Comparison of ENCODE assay signal across 1 cellular context in the genomic region with DNA sequence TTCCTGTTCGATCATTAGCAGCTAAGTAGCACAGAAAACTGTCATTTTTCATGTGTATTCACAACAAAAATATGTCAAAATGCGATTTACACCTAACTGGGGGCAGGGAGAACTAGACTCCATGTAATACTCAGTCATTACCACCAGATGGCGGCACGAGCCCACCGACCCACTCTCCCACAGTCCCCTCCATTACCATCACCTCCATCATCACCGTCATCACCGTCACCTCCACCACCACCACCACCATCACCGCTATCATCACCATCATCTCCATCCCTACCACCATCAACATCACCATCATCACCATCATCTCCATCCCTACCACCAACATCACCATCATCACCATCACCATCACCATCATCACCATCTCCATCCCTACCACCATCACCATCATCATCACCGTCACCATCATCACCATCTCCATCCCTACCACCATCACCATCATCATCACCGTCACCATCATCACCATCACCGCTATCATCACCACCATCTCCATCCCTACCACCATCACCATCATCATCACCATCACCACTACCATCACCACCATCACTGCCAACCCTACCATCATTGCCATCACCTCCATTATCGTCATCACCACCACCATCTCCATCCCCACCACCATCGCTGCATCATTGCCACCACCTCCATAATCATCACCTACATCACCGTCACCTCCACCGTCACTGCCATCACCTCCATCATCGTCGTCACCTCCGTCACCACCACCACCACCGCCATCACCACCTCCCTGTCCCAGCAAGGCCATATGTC.
A peak's percentile ranks its signal among the peaks of the same experiment; 100 is the strongest.
TF ChIP-seq lines count a peak whose summit lies in the region.

No MANE protein-coding gene starts in this region.

TF ChIP-seq in HEK293, 187 proteins besides CTCF, POLR2A, EP300 and RAD21 (continued from another document and continues in another):
- TF ChIP-seq, protein P1, sequence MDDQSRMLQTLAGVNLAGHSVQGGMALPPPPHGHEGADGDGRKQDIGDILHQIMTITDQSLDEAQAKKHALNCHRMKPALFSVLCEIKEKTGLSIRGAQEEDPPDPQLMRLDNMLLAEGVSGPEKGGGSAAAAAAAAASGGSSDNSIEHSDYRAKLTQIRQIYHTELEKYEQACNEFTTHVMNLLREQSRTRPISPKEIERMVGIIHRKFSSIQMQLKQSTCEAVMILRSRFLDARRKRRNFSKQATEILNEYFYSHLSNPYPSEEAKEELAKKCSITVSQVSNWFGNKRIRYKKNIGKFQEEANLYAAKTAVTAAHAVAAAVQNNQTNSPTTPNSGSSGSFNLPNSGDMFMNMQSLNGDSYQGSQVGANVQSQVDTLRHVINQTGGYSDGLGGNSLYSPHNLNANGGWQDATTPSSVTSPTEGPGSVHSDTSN (CRISPR knock-in tag; IDR thresholded peaks at IDR 0.05) = no peak
- TF ChIP-seq, protein P2, sequence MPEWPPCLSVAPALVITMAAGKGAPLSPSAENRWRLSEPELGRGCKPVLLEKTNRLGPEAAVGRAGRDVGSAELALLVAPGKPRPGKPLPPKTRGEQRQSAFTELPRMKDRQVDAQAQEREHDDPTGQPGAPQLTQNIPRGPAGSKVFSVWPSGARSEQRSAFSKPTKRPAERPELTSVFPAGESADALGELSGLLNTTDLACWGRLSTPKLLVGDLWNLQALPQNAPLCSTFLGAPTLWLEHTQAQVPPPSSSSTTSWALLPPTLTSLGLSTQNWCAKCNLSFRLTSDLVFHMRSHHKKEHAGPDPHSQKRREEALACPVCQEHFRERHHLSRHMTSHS (tag by site-specific recombination; IDR thresholded peaks at IDR 0.05) = peak; percentile 80
- TF ChIP-seq ZEB2 (tag by site-specific recombination; IDR thresholded peaks at IDR 0.05) (peak; percentile 79), ZNF571 (tag by site-specific recombination; IDR thresholded peaks at IDR 0.05) (no peak), BCL11A (tag by site-specific recombination; IDR thresholded peaks at IDR 0.05; ENCODE audit: low read depth) (no peak; the same call in 1 of the 2 replicates), TCF7L2 (IDR thresholded peaks at IDR 0.05; ENCODE audit: borderline replicate concordance, low read depth, low read length) (no peak), ZNF658 (tag by site-specific recombination; IDR thresholded peaks at IDR 0.05) (0 out of 2 replicates have a peak, but pooled peaks have one; percentile 64), ZNF548 (tag by site-specific recombination; IDR thresholded peaks at IDR 0.05) (peak; percentile 27; the same call in 1 of the 2 replicates), ZNF843 (tag by site-specific recombination; IDR thresholded peaks at IDR 0.05) (peak; percentile 67; the same call in 1 of the 2 replicates), KLF8 (tag by site-specific recombination; IDR thresholded peaks at IDR 0.05) (peak; percentile 76), ZNF777 (tag by site-specific recombination; IDR thresholded peaks at IDR 0.05; ENCODE audit: borderline replicate concordance) (no peak; the same call in 1 of the 2 replicates), ZNF76 (tag by site-specific recombination; IDR thresholded peaks at IDR 0.05; ENCODE audit: borderline replicate concordance, low read depth) (peak; percentile 64), ZNF660 (tag by site-specific recombination; IDR thresholded peaks at IDR 0.05) (no peak), KLF9 (tag by site-specific recombination; IDR thresholded peaks at IDR 0.05; ENCODE audit: low read depth) (peak; percentile 50; the same call in 1 of the 2 replicates), ZNF530 (tag by site-specific recombination; IDR thresholded peaks at IDR 0.05; ENCODE audit: low read depth) (peak; percentile 59; the same call in 1 of the 2 replicates), ZNF510 (tag by site-specific recombination; IDR thresholded peaks at IDR 0.05; ENCODE audit: insufficient replicate concordance) (no peak)
- TF ChIP-seq, protein P3, sequence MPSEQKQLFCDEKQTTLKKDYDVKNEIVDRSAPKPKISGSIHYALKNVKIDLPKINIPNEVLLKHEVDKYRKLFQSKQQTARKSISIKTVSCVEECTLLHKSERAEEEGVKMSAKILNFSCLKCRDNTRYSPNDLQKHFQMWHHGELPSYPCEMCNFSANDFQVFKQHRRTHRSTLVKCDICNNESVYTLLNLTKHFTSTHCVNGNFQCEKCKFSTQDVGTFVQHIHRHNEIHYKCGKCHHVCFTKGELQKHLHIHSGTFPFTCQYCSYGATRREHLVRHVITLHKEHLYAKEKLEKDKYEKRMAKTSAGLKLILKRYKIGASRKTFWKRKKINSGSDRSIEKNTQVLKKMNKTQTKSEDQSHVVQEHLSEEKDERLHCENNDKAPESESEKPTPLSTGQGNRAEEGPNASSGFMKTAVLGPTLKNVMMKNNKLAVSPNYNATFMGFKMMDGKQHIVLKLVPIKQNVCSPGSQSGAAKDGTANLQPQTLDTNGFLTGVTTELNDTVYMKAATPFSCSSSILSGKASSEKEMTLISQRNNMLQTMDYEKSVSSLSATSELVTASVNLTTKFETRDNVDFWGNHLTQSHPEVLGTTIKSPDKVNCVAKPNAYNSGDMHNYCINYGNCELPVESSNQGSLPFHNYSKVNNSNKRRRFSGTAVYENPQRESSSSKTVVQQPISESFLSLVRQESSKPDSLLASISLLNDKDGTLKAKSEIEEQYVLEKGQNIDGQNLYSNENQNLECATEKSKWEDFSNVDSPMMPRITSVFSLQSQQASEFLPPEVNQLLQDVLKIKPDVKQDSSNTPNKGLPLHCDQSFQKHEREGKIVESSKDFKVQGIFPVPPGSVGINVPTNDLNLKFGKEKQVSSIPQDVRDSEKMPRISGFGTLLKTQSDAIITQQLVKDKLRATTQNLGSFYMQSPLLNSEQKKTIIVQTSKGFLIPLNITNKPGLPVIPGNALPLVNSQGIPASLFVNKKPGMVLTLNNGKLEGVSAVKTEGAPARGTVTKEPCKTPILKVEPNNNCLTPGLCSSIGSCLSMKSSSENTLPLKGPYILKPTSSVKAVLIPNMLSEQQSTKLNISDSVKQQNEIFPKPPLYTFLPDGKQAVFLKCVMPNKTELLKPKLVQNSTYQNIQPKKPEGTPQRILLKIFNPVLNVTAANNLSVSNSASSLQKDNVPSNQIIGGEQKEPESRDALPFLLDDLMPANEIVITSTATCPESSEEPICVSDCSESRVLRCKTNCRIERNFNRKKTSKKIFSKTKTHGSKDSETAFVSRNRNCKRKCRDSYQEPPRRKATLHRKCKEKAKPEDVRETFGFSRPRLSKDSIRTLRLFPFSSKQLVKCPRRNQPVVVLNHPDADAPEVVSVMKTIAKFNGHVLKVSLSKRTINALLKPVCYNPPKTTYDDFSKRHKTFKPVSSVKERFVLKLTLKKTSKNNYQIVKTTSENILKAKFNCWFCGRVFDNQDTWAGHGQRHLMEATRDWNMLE (tag by site-specific recombination; conservative IDR thresholded peaks at IDR 0.05; ENCODE audit: low read depth) = no peak
- TF ChIP-seq, protein P4, sequence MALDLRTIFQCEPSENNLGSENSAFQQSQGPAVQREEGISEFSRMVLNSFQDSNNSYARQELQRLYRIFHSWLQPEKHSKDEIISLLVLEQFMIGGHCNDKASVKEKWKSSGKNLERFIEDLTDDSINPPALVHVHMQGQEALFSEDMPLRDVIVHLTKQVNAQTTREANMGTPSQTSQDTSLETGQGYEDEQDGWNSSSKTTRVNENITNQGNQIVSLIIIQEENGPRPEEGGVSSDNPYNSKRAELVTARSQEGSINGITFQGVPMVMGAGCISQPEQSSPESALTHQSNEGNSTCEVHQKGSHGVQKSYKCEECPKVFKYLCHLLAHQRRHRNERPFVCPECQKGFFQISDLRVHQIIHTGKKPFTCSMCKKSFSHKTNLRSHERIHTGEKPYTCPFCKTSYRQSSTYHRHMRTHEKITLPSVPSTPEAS (tag by site-specific recombination; IDR thresholded peaks at IDR 0.05) = no peak
- TF ChIP-seq, protein P5, sequence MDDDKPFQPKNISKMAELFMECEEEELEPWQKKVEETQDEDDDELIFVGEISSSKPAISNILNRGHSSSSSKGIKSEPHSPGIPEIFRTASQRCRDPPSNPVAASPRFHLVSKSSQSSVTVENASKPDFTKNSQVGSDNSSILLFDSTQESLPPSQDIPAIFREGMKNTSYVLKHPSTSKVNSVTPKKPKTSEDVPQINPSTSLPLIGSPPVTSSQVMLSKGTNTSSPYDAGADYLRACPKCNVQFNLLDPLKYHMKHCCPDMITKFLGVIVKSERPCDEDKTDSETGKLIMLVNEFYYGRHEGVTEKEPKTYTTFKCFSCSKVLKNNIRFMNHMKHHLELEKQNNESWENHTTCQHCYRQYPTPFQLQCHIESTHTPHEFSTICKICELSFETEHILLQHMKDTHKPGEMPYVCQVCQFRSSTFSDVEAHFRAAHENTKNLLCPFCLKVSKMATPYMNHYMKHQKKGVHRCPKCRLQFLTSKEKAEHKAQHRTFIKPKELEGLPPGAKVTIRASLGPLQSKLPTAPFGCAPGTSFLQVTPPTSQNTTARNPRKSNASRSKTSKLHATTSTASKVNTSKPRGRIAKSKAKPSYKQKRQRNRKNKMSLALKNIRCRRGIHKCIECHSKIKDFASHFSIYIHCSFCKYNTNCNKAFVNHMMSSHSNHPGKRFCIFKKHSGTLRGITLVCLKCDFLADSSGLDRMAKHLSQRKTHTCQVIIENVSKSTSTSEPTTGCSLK (tag by site-specific recombination; IDR thresholded peaks at IDR 0.05) = no peak; the same call in none of the 2 replicates
- TF ChIP-seq, protein P6, sequence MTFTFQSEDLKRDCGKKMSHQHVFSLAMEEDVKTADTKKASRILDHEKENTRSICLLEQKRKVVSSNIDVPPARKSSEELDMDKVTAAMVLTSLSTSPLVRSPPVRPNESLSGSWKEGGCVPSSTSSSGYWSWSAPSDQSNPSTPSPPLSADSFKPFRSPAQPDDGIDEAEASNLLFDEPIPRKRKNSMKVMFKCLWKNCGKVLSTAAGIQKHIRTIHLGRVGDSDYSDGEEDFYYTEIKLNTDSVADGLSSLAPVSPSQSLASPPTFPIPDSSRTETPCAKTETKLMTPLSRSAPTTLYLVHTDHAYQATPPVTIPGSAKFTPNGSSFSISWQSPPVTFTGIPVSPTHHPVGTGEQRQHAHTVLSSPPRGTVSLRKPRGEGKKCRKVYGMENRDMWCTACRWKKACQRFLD (tag by site-specific recombination; IDR thresholded peaks at IDR 0.05) = no peak; the same call in 1 of the 2 replicates
- TF ChIP-seq, protein P7, sequence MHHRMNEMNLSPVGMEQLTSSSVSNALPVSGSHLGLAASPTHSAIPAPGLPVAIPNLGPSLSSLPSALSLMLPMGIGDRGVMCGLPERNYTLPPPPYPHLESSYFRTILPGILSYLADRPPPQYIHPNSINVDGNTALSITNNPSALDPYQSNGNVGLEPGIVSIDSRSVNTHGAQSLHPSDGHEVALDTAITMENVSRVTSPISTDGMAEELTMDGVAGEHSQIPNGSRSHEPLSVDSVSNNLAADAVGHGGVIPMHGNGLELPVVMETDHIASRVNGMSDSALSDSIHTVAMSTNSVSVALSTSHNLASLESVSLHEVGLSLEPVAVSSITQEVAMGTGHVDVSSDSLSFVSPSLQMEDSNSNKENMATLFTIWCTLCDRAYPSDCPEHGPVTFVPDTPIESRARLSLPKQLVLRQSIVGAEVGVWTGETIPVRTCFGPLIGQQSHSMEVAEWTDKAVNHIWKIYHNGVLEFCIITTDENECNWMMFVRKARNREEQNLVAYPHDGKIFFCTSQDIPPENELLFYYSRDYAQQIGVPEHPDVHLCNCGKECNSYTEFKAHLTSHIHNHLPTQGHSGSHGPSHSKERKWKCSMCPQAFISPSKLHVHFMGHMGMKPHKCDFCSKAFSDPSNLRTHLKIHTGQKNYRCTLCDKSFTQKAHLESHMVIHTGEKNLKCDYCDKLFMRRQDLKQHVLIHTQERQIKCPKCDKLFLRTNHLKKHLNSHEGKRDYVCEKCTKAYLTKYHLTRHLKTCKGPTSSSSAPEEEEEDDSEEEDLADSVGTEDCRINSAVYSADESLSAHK (tag by site-specific recombination; IDR thresholded peaks at IDR 0.05) = peak; percentile 51; the same call in 1 of the 2 replicates
- TF ChIP-seq, protein P8, sequence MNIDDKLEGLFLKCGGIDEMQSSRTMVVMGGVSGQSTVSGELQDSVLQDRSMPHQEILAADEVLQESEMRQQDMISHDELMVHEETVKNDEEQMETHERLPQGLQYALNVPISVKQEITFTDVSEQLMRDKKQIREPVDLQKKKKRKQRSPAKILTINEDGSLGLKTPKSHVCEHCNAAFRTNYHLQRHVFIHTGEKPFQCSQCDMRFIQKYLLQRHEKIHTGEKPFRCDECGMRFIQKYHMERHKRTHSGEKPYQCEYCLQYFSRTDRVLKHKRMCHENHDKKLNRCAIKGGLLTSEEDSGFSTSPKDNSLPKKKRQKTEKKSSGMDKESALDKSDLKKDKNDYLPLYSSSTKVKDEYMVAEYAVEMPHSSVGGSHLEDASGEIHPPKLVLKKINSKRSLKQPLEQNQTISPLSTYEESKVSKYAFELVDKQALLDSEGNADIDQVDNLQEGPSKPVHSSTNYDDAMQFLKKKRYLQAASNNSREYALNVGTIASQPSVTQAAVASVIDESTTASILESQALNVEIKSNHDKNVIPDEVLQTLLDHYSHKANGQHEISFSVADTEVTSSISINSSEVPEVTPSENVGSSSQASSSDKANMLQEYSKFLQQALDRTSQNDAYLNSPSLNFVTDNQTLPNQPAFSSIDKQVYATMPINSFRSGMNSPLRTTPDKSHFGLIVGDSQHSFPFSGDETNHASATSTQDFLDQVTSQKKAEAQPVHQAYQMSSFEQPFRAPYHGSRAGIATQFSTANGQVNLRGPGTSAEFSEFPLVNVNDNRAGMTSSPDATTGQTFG (tag by site-specific recombination; IDR thresholded peaks at IDR 0.05; ENCODE audit: borderline replicate concordance) = peak; percentile 69; the same call in 1 of the 2 replicates
- TF ChIP-seq, protein P9, sequence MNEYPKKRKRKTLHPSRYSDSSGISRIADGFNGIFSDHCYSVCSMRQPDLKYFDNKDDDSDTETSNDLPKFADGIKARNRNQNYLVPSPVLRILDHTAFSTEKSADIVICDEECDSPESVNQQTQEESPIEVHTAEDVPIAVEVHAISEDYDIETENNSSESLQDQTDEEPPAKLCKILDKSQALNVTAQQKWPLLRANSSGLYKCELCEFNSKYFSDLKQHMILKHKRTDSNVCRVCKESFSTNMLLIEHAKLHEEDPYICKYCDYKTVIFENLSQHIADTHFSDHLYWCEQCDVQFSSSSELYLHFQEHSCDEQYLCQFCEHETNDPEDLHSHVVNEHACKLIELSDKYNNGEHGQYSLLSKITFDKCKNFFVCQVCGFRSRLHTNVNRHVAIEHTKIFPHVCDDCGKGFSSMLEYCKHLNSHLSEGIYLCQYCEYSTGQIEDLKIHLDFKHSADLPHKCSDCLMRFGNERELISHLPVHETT (tag by site-specific recombination; IDR thresholded peaks at IDR 0.05) = no peak; the same call in none of the 2 replicates
- TF ChIP-seq, protein P10, sequence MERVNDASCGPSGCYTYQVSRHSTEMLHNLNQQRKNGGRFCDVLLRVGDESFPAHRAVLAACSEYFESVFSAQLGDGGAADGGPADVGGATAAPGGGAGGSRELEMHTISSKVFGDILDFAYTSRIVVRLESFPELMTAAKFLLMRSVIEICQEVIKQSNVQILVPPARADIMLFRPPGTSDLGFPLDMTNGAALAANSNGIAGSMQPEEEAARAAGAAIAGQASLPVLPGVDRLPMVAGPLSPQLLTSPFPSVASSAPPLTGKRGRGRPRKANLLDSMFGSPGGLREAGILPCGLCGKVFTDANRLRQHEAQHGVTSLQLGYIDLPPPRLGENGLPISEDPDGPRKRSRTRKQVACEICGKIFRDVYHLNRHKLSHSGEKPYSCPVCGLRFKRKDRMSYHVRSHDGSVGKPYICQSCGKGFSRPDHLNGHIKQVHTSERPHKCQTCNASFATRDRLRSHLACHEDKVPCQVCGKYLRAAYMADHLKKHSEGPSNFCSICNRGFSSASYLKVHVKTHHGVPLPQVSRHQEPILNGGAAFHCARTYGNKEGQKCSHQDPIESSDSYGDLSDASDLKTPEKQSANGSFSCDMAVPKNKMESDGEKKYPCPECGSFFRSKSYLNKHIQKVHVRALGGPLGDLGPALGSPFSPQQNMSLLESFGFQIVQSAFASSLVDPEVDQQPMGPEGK (tag by site-specific recombination; IDR thresholded peaks at IDR 0.05) = peak; percentile 71
